ENCODE assay signal across 29 cellular contexts in genomic region chr1:220374449-220374848, GRCh38.
"Had no signal": no experiment of that assay in that cellular context is flagged by ENCODE, and none has a peak within 500 bp of the region (broad histone marks: within the 10 kb centered on the region; RNA-seq: fewer than 3 reads in every experiment).

No MANE protein-coding gene starts in this region.

- H3K9me3 Mint-ChIP-seq: activated CD4-positive, alpha-beta memory T cell treated with anti-CD3 and anti-CD28 coated beads for 36 hours; activated CD4-positive, alpha-beta T cell treated with anti-CD3 and anti-CD28 coated beads, Interleukin-2, amount 10 ng/mL, durations not matched to agents 24 days and 14 days; activated naive CD4-positive, alpha-beta T cell treated with anti-CD3 and anti-CD28 coated beads, Interleukin-2, amount 50 U/mL, for 72 hours; activated naive CD8-positive, alpha-beta T cell treated with anti-CD3 and anti-CD28 coated beads, Interleukin-2, amount 10 ng/mL, durations not matched to agents 7 days and 5 days; activated T-cell treated with anti-CD3 and anti-CD28 coated beads, Interleukin-2, amount 50 U/mL, for 72 hours; central memory CD8-positive, alpha-beta T cell; dendritic cell treated with granulocyte-macrophage colony-stimulating factor and Interleukin-4, amounts not matched to agents 40 ng/mL and 50 ng/mL, for 4 days; effector memory CD8-positive, alpha-beta T cell had no signal

- H3K4me1 ChIP-seq: ascending aorta had no signal

- H3K27me3 Mint-ChIP-seq: activated CD4-positive, alpha-beta T cell treated with anti-CD3 and anti-CD28 coated beads, Interleukin-2, amount 10 ng/mL, durations not matched to agents 24 days and 14 days; activated naive CD4-positive, alpha-beta T cell treated with anti-CD3 and anti-CD28 coated beads, Interleukin-2, amount 10 ng/mL, durations not matched to agents 7 days and 5 days; activated naive CD8-positive, alpha-beta T cell treated with anti-CD3 and anti-CD28 coated beads, Interleukin-2, amount 10 ng/mL, durations not matched to agents 7 days and 5 days; dendritic cell treated with granulocyte-macrophage colony-stimulating factor and Interleukin-4, amounts not matched to agents 40 ng/mL and 50 ng/mL, for 4 days had no signal

- H3K4me3 Mint-ChIP-seq: activated CD4-positive, alpha-beta memory T cell treated with anti-CD3 and anti-CD28 coated beads for 36 hours; activated CD4-positive, alpha-beta T cell treated with anti-CD3 and anti-CD28 coated beads for 36 hours; activated CD4-positive, alpha-beta T cell treated with anti-CD3 and anti-CD28 coated beads, Interleukin-2, amount 10 ng/mL, durations not matched to agents 24 days and 14 days; activated CD8-positive, alpha-beta memory T cell treated with anti-CD3 and anti-CD28 coated beads, Interleukin-2, amount 10 ng/mL, durations not matched to agents 7 days and 5 days; activated CD8-positive, alpha-beta T cell treated with anti-CD3 and anti-CD28 coated beads, Interleukin-2, amount 10 ng/mL, durations not matched to agents 7 days and 5 days; activated naive CD4-positive, alpha-beta T cell treated with anti-CD3 and anti-CD28 coated beads, Interleukin-2, amount 10 ng/mL, durations not matched to agents 7 days and 5 days; activated naive CD8-positive, alpha-beta T cell treated with anti-CD3 and anti-CD28 coated beads, Interleukin-2, amount 10 ng/mL, durations not matched to agents 7 days and 5 days; activated T-cell treated with anti-CD3 and anti-CD28 coated beads, Interleukin-2, amount 50 U/mL, for 24 hours; activated T-cell treated with anti-CD3 and anti-CD28 coated beads, Interleukin-2, amount 50 U/mL, for 72 hours; central memory CD8-positive, alpha-beta T cell; dendritic cell treated with granulocyte-macrophage colony-stimulating factor and Interleukin-4, amounts not matched to agents 40 ng/mL and 50 ng/mL, for 4 days; effector memory CD8-positive, alpha-beta T cell had no signal

- H3K27ac ChIP-seq: ascending aorta, brain microvascular endothelial cell, coronary artery, dorsolateral prefrontal cortex, esophagus muscularis mucosa, gastroesophageal sphincter, heart right ventricle had no signal

- DNase-seq: activated CD4-positive, alpha-beta memory T cell treated with anti-CD3 and anti-CD28 coated beads for 36 hours; activated CD4-positive, alpha-beta T cell treated with anti-CD3 and anti-CD28 coated beads for 36 hours; activated CD4-positive, alpha-beta T cell treated with anti-CD3 and anti-CD28 coated beads, Interleukin-2, amount 10 ng/mL, durations not matched to agents 24 days and 14 days; activated CD4-positive, CD25-positive, alpha-beta regulatory T cell; activated CD4-positive, CD25-positive, alpha-beta regulatory T cell treated with anti-CD3 and anti-CD28 coated beads, Interleukin-2, amount 50 U/mL, for 72 hours; activated CD8-positive, alpha-beta memory T cell treated with anti-CD3 and anti-CD28 coated beads, Interleukin-2, amount 10 ng/mL, durations not matched to agents 7 days and 5 days; activated CD8-positive, alpha-beta memory T cell treated with anti-CD3 and anti-CD28 coated beads, Interleukin-2, amount 50 U/mL, for 4 hours; activated CD8-positive, alpha-beta T cell treated with anti-CD3 and anti-CD28 coated beads, Interleukin-2, amount 10 ng/mL, durations not matched to agents 7 days and 5 days; activated gamma-delta T cell; activated naive CD4-positive, alpha-beta T cell; activated naive CD4-positive, alpha-beta T cell treated with anti-CD3 and anti-CD28 coated beads, Interleukin-2, amount 10 ng/mL, durations not matched to agents 7 days and 5 days; activated naive CD8-positive, alpha-beta T cell treated with anti-CD3 and anti-CD28 coated beads, Interleukin-2, amount 10 ng/mL, durations not matched to agents 7 days and 5 days; activated T-cell treated with anti-CD3 and anti-CD28 coated beads, Interleukin-2, amount 50 U/mL, for 24 hours; activated T-cell treated with anti-CD3 and anti-CD28 coated beads, Interleukin-2, amount 50 U/mL, for 72 hours; brain microvascular endothelial cell; dorsolateral prefrontal cortex; effector memory CD8-positive, alpha-beta T cell; erythroblast; foreskin melanocyte; heart right ventricle; T-helper 2 cell had no signal

- ATAC-seq: activated CD4-positive, alpha-beta T cell treated with anti-CD3 and anti-CD28 coated beads for 36 hours; activated CD8-positive, alpha-beta memory T cell treated with anti-CD3 and anti-CD28 coated beads, Interleukin-2, amount 10 ng/mL, durations not matched to agents 7 days and 5 days; activated CD8-positive, alpha-beta T cell treated with anti-CD3 and anti-CD28 coated beads, Interleukin-2, amount 10 ng/mL, durations not matched to agents 7 days and 5 days; activated naive CD4-positive, alpha-beta T cell treated with anti-CD3 and anti-CD28 coated beads, Interleukin-2, amount 50 U/mL, for 72 hours; activated T-cell treated with anti-CD3 and anti-CD28 coated beads, Interleukin-2, amount 50 U/mL, for 72 hours; effector memory CD8-positive, alpha-beta T cell; gastroesophageal sphincter; heart right ventricle had no signal

- H3K36me3 ChIP-seq: ascending aorta, brain microvascular endothelial cell, esophagus muscularis mucosa, gastroesophageal sphincter, heart right ventricle had no signal

- H3K27me3 ChIP-seq: ascending aorta, brain microvascular endothelial cell, esophagus muscularis mucosa, gastroesophageal sphincter, heart right ventricle had no signal

- H3K36me3 Mint-ChIP-seq: activated CD4-positive, alpha-beta memory T cell treated with anti-CD3 and anti-CD28 coated beads for 36 hours; activated CD8-positive, alpha-beta memory T cell treated with anti-CD3 and anti-CD28 coated beads, Interleukin-2, amount 10 ng/mL, durations not matched to agents 7 days and 5 days; activated naive CD4-positive, alpha-beta T cell treated with anti-CD3 and anti-CD28 coated beads, Interleukin-2, amount 10 ng/mL, durations not matched to agents 7 days and 5 days; activated naive CD4-positive, alpha-beta T cell treated with anti-CD3 and anti-CD28 coated beads, Interleukin-2, amount 50 U/mL, for 72 hours; activated naive CD8-positive, alpha-beta T cell treated with anti-CD3 and anti-CD28 coated beads, Interleukin-2, amount 10 ng/mL, durations not matched to agents 7 days and 5 days had no signal

- FAIRE-seq: bronchial epithelial cell had no signal

- H3K4me3 ChIP-seq: ascending aorta, coronary artery, dorsolateral prefrontal cortex, esophagus muscularis mucosa, gastroesophageal sphincter, heart right ventricle had no signal

- H3K27ac Mint-ChIP-seq: activated CD4-positive, alpha-beta memory T cell treated with anti-CD3 and anti-CD28 coated beads for 36 hours; activated CD4-positive, alpha-beta T cell treated with anti-CD3 and anti-CD28 coated beads for 36 hours; activated CD4-positive, alpha-beta T cell treated with anti-CD3 and anti-CD28 coated beads, Interleukin-2, amount 10 ng/mL, durations not matched to agents 24 days and 14 days; activated CD8-positive, alpha-beta memory T cell treated with anti-CD3 and anti-CD28 coated beads, Interleukin-2, amount 10 ng/mL, durations not matched to agents 7 days and 5 days; activated CD8-positive, alpha-beta T cell treated with anti-CD3 and anti-CD28 coated beads, Interleukin-2, amount 10 ng/mL, durations not matched to agents 7 days and 5 days; activated naive CD4-positive, alpha-beta T cell treated with anti-CD3 and anti-CD28 coated beads, Interleukin-2, amount 10 ng/mL, durations not matched to agents 7 days and 5 days; activated naive CD4-positive, alpha-beta T cell treated with anti-CD3 and anti-CD28 coated beads, Interleukin-2, amount 50 U/mL, for 72 hours; activated naive CD8-positive, alpha-beta T cell treated with anti-CD3 and anti-CD28 coated beads, Interleukin-2, amount 10 ng/mL, durations not matched to agents 7 days and 5 days; activated T-cell treated with anti-CD3 and anti-CD28 coated beads, Interleukin-2, amount 50 U/mL, for 24 hours; activated T-cell treated with anti-CD3 and anti-CD28 coated beads, Interleukin-2, amount 50 U/mL, for 72 hours; dendritic cell treated with granulocyte-macrophage colony-stimulating factor and Interleukin-4, amounts not matched to agents 40 ng/mL and 50 ng/mL, for 4 days; effector memory CD8-positive, alpha-beta T cell had no signal

- H3K9me3 ChIP-seq: ascending aorta, esophagus muscularis mucosa, gastroesophageal sphincter, heart right ventricle had no signal

- H3K4me1 Mint-ChIP-seq: activated CD4-positive, alpha-beta T cell treated with anti-CD3 and anti-CD28 coated beads for 36 hours; activated CD4-positive, alpha-beta T cell treated with anti-CD3 and anti-CD28 coated beads, Interleukin-2, amount 10 ng/mL, durations not matched to agents 24 days and 14 days; activated CD8-positive, alpha-beta memory T cell treated with anti-CD3 and anti-CD28 coated beads, Interleukin-2, amount 10 ng/mL, durations not matched to agents 7 days and 5 days; activated naive CD4-positive, alpha-beta T cell treated with anti-CD3 and anti-CD28 coated beads, Interleukin-2, amount 10 ng/mL, durations not matched to agents 7 days and 5 days; activated naive CD8-positive, alpha-beta T cell treated with anti-CD3 and anti-CD28 coated beads, Interleukin-2, amount 10 ng/mL, durations not matched to agents 7 days and 5 days; central memory CD8-positive, alpha-beta T cell had no signal
